19 cellular contexts compared by ENCODE assay signal in genomic region chr1:3093928-3094626, GRCh38. TPM values are rescaled to one million over a fixed set of nuclear protein-coding genes. Genes with fewer than 3 reads are reported as not detected.
DNase-seq lines count a peak whose midpoint lies in the region; ATAC-seq and TF ChIP-seq lines count a peak whose summit lies in the region.
"Had no signal": no experiment of that assay in that cellular context is flagged by ENCODE, and none has a peak within 500 bp of the region (broad histone marks: within the 10 kb centered on the region; RNA-seq: fewer than 3 reads in every experiment).

No MANE protein-coding gene starts in this region.

- H3K4me1 Mint-ChIP-seq in immature natural killer cell: peaks cover 0 to 2% of the 10 kb centered on the region in 2 donors
- H3K4me1 Mint-ChIP-seq: CD4-positive, CD25-positive, alpha-beta regulatory T cell had no signal

- H3K36me3 ChIP-seq in tibial artery (no peaks in the 10 kb centered on the region), H7 (replicated peaks; ENCODE audit: control insufficient read depth, insufficient read depth, low read length) (no peaks in the 10 kb centered on the region)

- H3K27me3 ChIP-seq in tibial artery (no peaks in the 10 kb centered on the region), H7 (ENCODE audit: control insufficient read depth, insufficient read depth, low read length) (no peaks in the 10 kb centered on the region)

- H3K4me1 ChIP-seq in tibial artery: peaks cover 0 to 96% (median 39%) of the 10 kb centered on the region in 4 donors

- no peak overlapping the region for H3K4me3 ChIP-seq in tibial artery
- H3K4me3 ChIP-seq in H7 (ENCODE audit: insufficient read depth, low read depth, low read length): no peak overlapping the region
- H3K4me3 ChIP-seq: GM23338, K562 had no signal

- H3K27me3 Mint-ChIP-seq in immature natural killer cell (ENCODE audit: low read depth in 3 of 3): peaks cover 0 to 5% (median 3%) of the 10 kb centered on the region in 3 donors
- H3K27me3 Mint-ChIP-seq: CD4-positive, CD25-positive, alpha-beta regulatory T cell had no signal

- peak overlapping the region in 1 of 5 donors; percentile 52 for H3K4me3 Mint-ChIP-seq in immature natural killer cell
- H3K4me3 Mint-ChIP-seq: CD4-positive, CD25-positive, alpha-beta regulatory T cell; GM23338 had no signal

- intact Hi-C loops in Right ventricle myocardium superior (cut with DNase I): no loop called here
- intact Hi-C loops in left cardiac atrium (cut with DNase I): no loop called here
- intact Hi-C loops in tibial artery (cut with DNase I; ENCODE audit: low total_unique reads): no loop called here

- no peak for TF ChIP-seq CTCF in tibial artery (IDR thresholded peaks at IDR 0.05)

- peak overlapping the region; percentile 30 to 47 for H3K27ac ChIP-seq in tibial artery
- H3K27ac ChIP-seq: HL-60, RWPE1 had no signal

- DNase-seq in Right ventricle myocardium superior (no peak), left cardiac atrium (no peak), UCSD-AML1 (lab: John Stamatoyannopoulos, UW; ENCODE audit: unreplicated experiment) (peak; percentile 57), immature natural killer cell (peak in 2 of 3 donors; percentile 17 to 18), tibial artery (no peak), NCI-H2029 (lab: John Stamatoyannopoulos, UW) (no peak), H7 (no peak)
- no peak for DNase-seq in effector CD8-positive, alpha-beta T cell (lab: John Stamatoyannopoulos, UW)
- DNase-seq: Calu3; CD4-positive, CD25-positive, alpha-beta regulatory T cell; NCI-H1105 treated with DMSO at 0.1 percent for 48 hours; NCI-H187; NCI-H524 had no signal

- peak; percentile 52 for ATAC-seq in Right ventricle myocardium superior (ENCODE audit: poor library complexity)
- no peak for ATAC-seq in left cardiac atrium
- ATAC-seq: GM23338, K562 had no signal

- H3K36me3 Mint-ChIP-seq in immature natural killer cell: no peaks in the 10 kb centered on the region
- H3K36me3 Mint-ChIP-seq: CD4-positive, CD25-positive, alpha-beta regulatory T cell had no signal

- H3K9me3 ChIP-seq in tibial artery: no peaks in the 10 kb centered on the region

- H3K27ac Mint-ChIP-seq in immature natural killer cell: no peak overlapping the region
- H3K27ac Mint-ChIP-seq: CD4-positive, CD25-positive, alpha-beta regulatory T cell; GM23338 had no signal

- no peaks in the 10 kb centered on the region for H3K9me3 Mint-ChIP-seq in immature natural killer cell
- H3K9me3 Mint-ChIP-seq: CD4-positive, CD25-positive, alpha-beta regulatory T cell had no signal

RNA-seq across cellular contexts. Expression of gene PRDM16, which starts 25.1 kb away (rescaled TPM):
- total RNA-seq in Right ventricle myocardium superior (14.2 TPM), left cardiac atrium (1 to 10 TPM in 1 of 2 donors, under 1 TPM in 1; 0.99 to 1.2 TPM)
- under 1 TPM; 0.17 to 0.29 (median 0.22) TPM for polyA plus RNA-seq in immature natural killer cell
- 0.69 and 1.1 TPM in 2 replicates for total RNA-seq in H7 (2014; rRNA removed; shearing (Covaris generic))
- total RNA-seq: M059J, OCI-LY7 had no signal
- polyA plus RNA-seq: CD4-positive, CD25-positive, alpha-beta regulatory T cell had no signal

Comparison
In these comparisons a context has a peak if more than half of its experiments do, and no peak if none do; other contexts are left out.
1. DNase-seq: peak in UCSD-AML1 (single experiment) and immature natural killer cell (2 of 3); none in Right ventricle myocardium superior (single experiment), left cardiac atrium (single experiment), tibial artery (0 of 2), effector CD8-positive, alpha-beta T cell (single experiment), NCI-H2029 (single experiment) and H7 (single experiment).